ENCODE assay signal across 1 cellular context in the genomic region with DNA sequence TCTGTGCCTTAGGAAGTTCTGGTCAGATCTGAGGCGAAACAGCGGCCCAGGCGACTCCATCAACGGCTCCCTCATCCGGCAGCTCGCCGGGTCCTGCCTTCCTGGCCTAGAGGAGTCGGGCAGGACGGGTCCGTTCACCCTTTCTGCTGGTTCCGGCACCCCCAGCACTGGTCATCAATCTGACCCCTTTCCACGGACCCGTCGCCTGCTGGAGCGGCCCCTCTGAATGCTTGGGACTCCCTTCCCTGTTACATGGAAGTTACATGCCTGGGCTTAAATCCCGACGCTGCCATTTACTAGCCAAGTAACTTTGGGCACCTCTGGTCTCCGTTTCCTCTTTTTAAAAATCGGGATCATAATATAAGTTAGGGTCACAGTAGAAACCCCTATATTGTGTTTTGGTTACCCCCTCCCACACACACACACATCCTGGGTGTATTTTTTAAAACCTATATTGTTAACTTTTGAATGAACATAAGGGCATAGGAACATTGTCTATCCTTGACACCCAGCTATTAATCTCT.
TF ChIP-seq lines count a peak whose summit lies in the region.

No MANE protein-coding gene starts in this region.

TF ChIP-seq in K562, 482 proteins besides CTCF, POLR2A, EP300 and RAD21 (continued from another document):
- 0 out of 2 replicates have a peak, but pooled peaks have one; percentile 23 for TF ChIP-seq ZBTB17 (CRISPR knock-in tag; IDR thresholded peaks at IDR 0.05)
- TF ChIP-seq ETV5 (CRISPR knock-in tag; IDR thresholded peaks at IDR 0.05; ENCODE audit: low read depth) = 0 out of 2 replicates have a peak, but pooled peaks have one; percentile 20
